In the genomic region with DNA sequence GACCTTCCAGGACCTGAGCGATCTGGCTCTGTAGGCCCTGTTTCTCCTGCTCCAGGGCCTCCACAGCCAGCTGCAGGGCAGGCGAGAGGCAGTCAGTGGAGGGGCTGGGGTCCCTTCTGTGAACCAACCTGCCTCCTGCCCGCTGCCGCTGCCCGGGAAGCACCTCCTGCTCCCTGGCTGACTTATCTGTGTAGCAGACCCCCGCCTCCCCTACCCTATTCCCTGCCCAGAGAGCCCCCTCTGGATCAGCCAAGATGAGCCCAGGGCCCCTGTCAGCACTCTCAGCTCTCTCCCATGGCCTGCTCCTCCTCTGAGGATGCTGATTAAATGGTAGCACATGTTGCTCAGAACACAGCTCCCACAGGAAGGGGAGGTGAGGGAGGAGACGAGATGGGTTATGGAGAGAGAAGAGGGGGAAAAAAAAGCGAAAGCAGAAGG, we compare ENCODE assay signal across 11 cellular contexts. TPM values are rescaled to one million over a fixed set of nuclear protein-coding genes. Genes with fewer than 3 reads are reported as not detected.
A peak's percentile ranks its signal among the peaks of the same experiment; 100 is the strongest.
DNase-seq lines count a peak whose midpoint lies in the region; ATAC-seq, FAIRE-seq and TF ChIP-seq lines count a peak whose summit lies in the region.
"Had no signal": no experiment of that assay in that cellular context is flagged by ENCODE, and none has a peak within 500 bp of the region (broad histone marks: within the 10 kb centered on the region; RNA-seq: fewer than 3 reads in every experiment).

No MANE protein-coding gene starts in this region.

- intact Hi-C loops in colonic mucosa (cut with DNase I), result no loop called here

- H3K36me3 ChIP-seq in colonic mucosa, result no peaks in the 10 kb centered on the region
- no peaks in the 10 kb centered on the region for H3K36me3 ChIP-seq in stomach smooth muscle (ENCODE audit: control insufficient read depth in 2 of 2, insufficient read depth in 2 of 2, low read length in 2 of 2)

- no peaks in the 10 kb centered on the region for H3K9me3 ChIP-seq in colonic mucosa
- no peaks in the 10 kb centered on the region for H3K9me3 ChIP-seq in stomach smooth muscle (ENCODE audit: control insufficient read depth in 2 of 2, low read length in 2 of 2)

- H3K4me1 ChIP-seq in colonic mucosa (peaks cover 8% of the 10 kb centered on the region), stomach smooth muscle (ENCODE audit: control insufficient read depth, insufficient read depth, low read length) (peaks cover 40% of the 10 kb centered on the region)

- CTCF ChIA-PET in activated CD8-positive, alpha-beta memory T cell treated with anti-CD3 and anti-CD28 coated beads, Interleukin-2, amount 10 ng/mL, durations not matched to agents 7 days and 5 days (lab: Charles Lee), result interaction anchor here (0.9 to 14.8 kb wide), 4 partner anchors 14 to 50 kb away, joined by 4 to 170 read pairs (median 54); partner anchors contain the start of gene CRABP2

- no peaks in the 10 kb centered on the region for H3K9me3 Mint-ChIP-seq in activated CD8-positive, alpha-beta memory T cell treated with anti-CD3 and anti-CD28 coated beads, Interleukin-2, amount 10 ng/mL, durations not matched to agents 7 days and 5 days (ENCODE audit: low read depth)

- no peak overlapping the region for H3K27ac ChIP-seq in colonic mucosa
- peak overlapping the region; percentile 53 for H3K27ac ChIP-seq in layer of hippocampus (ENCODE audit: low read depth, low read length)
- H3K27ac ChIP-seq in stomach smooth muscle (ENCODE audit: low read length), result no peak overlapping the region

- FAIRE-seq in HTR-8/SVneo (lab: Jason Lieb, UNC), result no peak

- no peak for ATAC-seq in activated CD8-positive, alpha-beta memory T cell treated with anti-CD3 and anti-CD28 coated beads, Interleukin-2, amount 10 ng/mL, durations not matched to agents 7 days and 5 days

- peak overlapping the region; percentile 30 to 56 for H3K9ac ChIP-seq in colonic mucosa (ENCODE audit: low read depth in 2 of 2, low read length in 2 of 2)
- H3K9ac ChIP-seq in stomach smooth muscle (ENCODE audit: low read length in 2 of 2), result peak overlapping the region in 1 of 2 donors; percentile 43

- H3K36me3 Mint-ChIP-seq in activated CD8-positive, alpha-beta memory T cell treated with anti-CD3 and anti-CD28 coated beads, Interleukin-2, amount 10 ng/mL, durations not matched to agents 7 days and 5 days, result no peaks in the 10 kb centered on the region

- DNase-seq in HFF-Myc (ENCODE audit: extremely low read depth, low read depth) (no peak), colonic mucosa (no peak), HuH-7 (ENCODE audit: low spot score) (no peak), HTR-8/SVneo (ENCODE audit: insufficient read length, low spot score) (no peak), epidermal melanocyte (ENCODE audit: insufficient read length, low spot score) (no peak)
- no peak for DNase-seq in activated CD8-positive, alpha-beta memory T cell treated with anti-CD3 and anti-CD28 coated beads, Interleukin-2, amount 10 ng/mL, durations not matched to agents 7 days and 5 days
- DNase-seq: central memory CD4-positive, alpha-beta T cell; DMS79 treated with DMSO at 0.1 percent for 48 hours; NCI-H2107 had no signal

- no peak overlapping the region for H3K4me3 Mint-ChIP-seq in activated CD8-positive, alpha-beta memory T cell treated with anti-CD3 and anti-CD28 coated beads, Interleukin-2, amount 10 ng/mL, durations not matched to agents 7 days and 5 days

- peaks cover 88% of the 10 kb centered on the region for H3K27me3 Mint-ChIP-seq in activated CD8-positive, alpha-beta memory T cell treated with anti-CD3 and anti-CD28 coated beads, Interleukin-2, amount 10 ng/mL, durations not matched to agents 7 days and 5 days

- H3K4me1 Mint-ChIP-seq in activated CD8-positive, alpha-beta memory T cell treated with anti-CD3 and anti-CD28 coated beads, Interleukin-2, amount 10 ng/mL, durations not matched to agents 7 days and 5 days, result peaks cover 7% of the 10 kb centered on the region

- peak overlapping the region; percentile 69 for H3K4me3 ChIP-seq in HFF-Myc (replicated peaks; ENCODE audit: low read depth, low read length)
- H3K4me3 ChIP-seq in colonic mucosa, result peak overlapping the region; percentile 32
- peak overlapping the region; percentile 52 to 71 for H3K4me3 ChIP-seq in stomach smooth muscle (ENCODE audit: low read length in 2 of 2)

- H3K27ac Mint-ChIP-seq in activated CD8-positive, alpha-beta memory T cell treated with anti-CD3 and anti-CD28 coated beads, Interleukin-2, amount 10 ng/mL, durations not matched to agents 7 days and 5 days, result no peak overlapping the region

- TF ChIP-seq CTCF in HFF-Myc (IDR thresholded peaks at IDR 0.05; ENCODE audit: low read depth, low read length, missing control alignments) (no peak), colonic mucosa (IDR thresholded peaks at IDR 0.05) (no peak)

- peaks cover 37% of the 10 kb centered on the region for H3K27me3 ChIP-seq in colonic mucosa
- no peaks in the 10 kb centered on the region for H3K27me3 ChIP-seq in layer of hippocampus (ENCODE audit: control insufficient read depth, insufficient read depth, low read length)
- peaks cover 25 to 39% of the 10 kb centered on the region in 2 donors for H3K27me3 ChIP-seq in stomach smooth muscle (ENCODE audit: control insufficient read depth in 1 of 2, insufficient read depth in 2 of 2, low read length in 2 of 2)

RNA-seq across cellular contexts. Expression of gene NES, which starts 1.9 kb away (rescaled TPM):
- 1 to 10 TPM; 5.3 to 8.1 TPM for total RNA-seq in colonic mucosa
- not detected for total RNA-seq in activated CD8-positive, alpha-beta memory T cell treated with anti-CD3 and anti-CD28 coated beads, Interleukin-2, amount 10 ng/mL, durations not matched to agents 7 days and 5 days

RNA-seq across cellular contexts. Expression of gene CRABP2, which starts 30.1 kb away (rescaled TPM):
- 1 to 10 TPM; 1.2 to 1.4 TPM for total RNA-seq in colonic mucosa
- total RNA-seq in activated CD8-positive, alpha-beta memory T cell treated with anti-CD3 and anti-CD28 coated beads, Interleukin-2, amount 10 ng/mL, durations not matched to agents 7 days and 5 days, result 1 to 10 TPM; 1.4 to 1.9 TPM

RNA-seq across cellular contexts. Expression of gene BCAN, which starts 33.4 kb away (rescaled TPM):
- under 1 TPM in 1 of 2 donors, not detected in 1; 0.37 TPM for total RNA-seq in colonic mucosa
- under 1 TPM in 1 of 2 experiments, not detected in 1; 0.07 TPM for total RNA-seq in activated CD8-positive, alpha-beta memory T cell treated with anti-CD3 and anti-CD28 coated beads, Interleukin-2, amount 10 ng/mL, durations not matched to agents 7 days and 5 days

RNA-seq across cellular contexts. Expression of gene METTL25B, which starts 53.0 kb away (rescaled TPM):
- total RNA-seq in colonic mucosa, result 10 to 100 TPM; 31.3 to 51.9 TPM
- total RNA-seq in activated CD8-positive, alpha-beta memory T cell treated with anti-CD3 and anti-CD28 coated beads, Interleukin-2, amount 10 ng/mL, durations not matched to agents 7 days and 5 days, result 10 to 100 TPM; 44.0 to 49.6 TPM

RNA-seq across cellular contexts. Expression of gene ISG20L2, which starts 53.3 kb away (rescaled TPM):
- total RNA-seq in colonic mucosa, result 10 to 100 TPM; 23.4 to 30.0 TPM
- 10 to 100 TPM; 56.0 to 70.3 TPM for total RNA-seq in activated CD8-positive, alpha-beta memory T cell treated with anti-CD3 and anti-CD28 coated beads, Interleukin-2, amount 10 ng/mL, durations not matched to agents 7 days and 5 days

Comparison
In these comparisons a context has a peak if more than half of its experiments do, and no peak if none do; other contexts are left out.
1. RNA of gene NES, which starts 1.9 kb away (total RNA-seq): 5.3 to 8.1 TPM in colonic mucosa; not detected in activated CD8-positive, alpha-beta memory T cell treated with anti-CD3 and anti-CD28 coated beads, Interleukin-2, amount 10 ng/mL, durations not matched to agents 7 days and 5 days; every median in the first group is over 4 times any median in the second.
2. Peak in every context shown above with its lines, with median percentiles within 50 percentile points of each other: H3K4me3 ChIP-seq.